ENCODE assay signal across 1 cellular context in genomic region chr12:57216014-57216891, GRCh38.
A peak's percentile ranks its signal among the peaks of the same experiment; 100 is the strongest.
TF ChIP-seq lines count a peak whose summit lies in the region.

TSS of gene NXPH4 (plus strand) at chr12:57216794. CDS start at chr12:57216970, 176 bp downstream.

TF ChIP-seq in HepG2, 621 proteins besides CTCF, POLR2A, EP300 and RAD21 (continued from another document):
- no peak for TF ChIP-seq SMARCC2 (IDR thresholded peaks at IDR 0.05)
- no peak for TF ChIP-seq REL (CRISPR knock-in tag; conservative IDR thresholded peaks at IDR 0.05)
- TF ChIP-seq ZNF687 (CRISPR knock-in tag; IDR thresholded peaks at IDR 0.05) = peak; percentile 62
- peak; percentile 20; the same call in 1 of the 2 replicates for TF ChIP-seq MAX (IDR thresholded peaks at IDR 0.05)
- TF ChIP-seq SNAI1 (CRISPR knock-in tag; IDR thresholded peaks at IDR 0.05; ENCODE audit: borderline replicate concordance) = no peak
- TF ChIP-seq KLF12 (CRISPR knock-in tag; IDR thresholded peaks at IDR 0.05; ENCODE audit: borderline replicate concordance) = 0 out of 2 replicates have a peak, but pooled peaks have one; percentile 26
- TF ChIP-seq MAZ (IDR thresholded peaks at IDR 0.05; ENCODE audit: borderline replicate concordance, low read depth, low read length) = no peak
- peak; percentile 18; the same call in 1 of the 2 replicates for TF ChIP-seq MAZ (CRISPR knock-in tag; IDR thresholded peaks at IDR 0.05; ENCODE audit: low read depth)
- peak; percentile 13 for TF ChIP-seq HNRNPLL (IDR thresholded peaks at IDR 0.05; ENCODE audit: low read depth, low read length, poor library complexity, severe bottlenecking)
- TF ChIP-seq RFXAP (CRISPR knock-in tag; IDR thresholded peaks at IDR 0.05; ENCODE audit: borderline replicate concordance) = 0 out of 2 replicates have a peak, but pooled peaks have one; percentile 7
- peak; percentile 94; the same call in 1 of the 2 replicates for TF ChIP-seq EZH2 (conservative IDR thresholded peaks at IDR 0.05; ENCODE audit: low read depth, low read length)
- peak; percentile 41; the same call in 1 of the 2 replicates for TF ChIP-seq TFDP1 (CRISPR knock-in tag; IDR thresholded peaks at IDR 0.05; ENCODE audit: borderline replicate concordance)
- peak; percentile 80 for TF ChIP-seq PATZ1 (CRISPR knock-in tag; IDR thresholded peaks at IDR 0.05)
- TF ChIP-seq ZNF180 (CRISPR knock-in tag; IDR thresholded peaks at IDR 0.05; ENCODE audit: borderline replicate concordance, low read depth) = no peak
- TF ChIP-seq FOXK2 (IDR thresholded peaks at IDR 0.05) = no peak
- 0 out of 2 replicates have a peak, but pooled peaks have one; percentile 14 for TF ChIP-seq YEATS4 (CRISPR knock-in tag; IDR thresholded peaks at IDR 0.05; ENCODE audit: borderline replicate concordance)
- TF ChIP-seq SIX4 (CRISPR knock-in tag; IDR thresholded peaks at IDR 0.05) = no peak
- TF ChIP-seq ZNF746 (CRISPR knock-in tag; IDR thresholded peaks at IDR 0.05) = no peak
- TF ChIP-seq JUN (CRISPR knock-in tag; IDR thresholded peaks at IDR 0.05) = no peak
- no peak for TF ChIP-seq DDIT3 (CRISPR knock-in tag; IDR thresholded peaks at IDR 0.05)
- 0 out of 2 replicates have a peak, but pooled peaks have one; percentile 13 for TF ChIP-seq ZSCAN25 (CRISPR knock-in tag; IDR thresholded peaks at IDR 0.05)
- TF ChIP-seq ZNF407 (CRISPR knock-in tag; IDR thresholded peaks at IDR 0.05; ENCODE audit: not compliant biosample characterization) = no peak
- peak; percentile 43; the same call in 1 of the 2 replicates for TF ChIP-seq GABPB1 (CRISPR knock-in tag; IDR thresholded peaks at IDR 0.05)
- TF ChIP-seq NFIC (IDR thresholded peaks at IDR 0.05; ENCODE audit: low read length) = no peak
- TF ChIP-seq RORA (CRISPR knock-in tag; IDR thresholded peaks at IDR 0.05) = no peak
- no peak for TF ChIP-seq ZNF841 (CRISPR knock-in tag; IDR thresholded peaks at IDR 0.05; ENCODE audit: borderline replicate concordance)
- TF ChIP-seq SATB2 (CRISPR knock-in tag; IDR thresholded peaks at IDR 0.05) = no peak
- peak; percentile 7; the same call in 1 of the 2 replicates for TF ChIP-seq TFAP4 (IDR thresholded peaks at IDR 0.05; ENCODE audit: borderline replicate concordance, low read depth)
- TF ChIP-seq SP1 (IDR thresholded peaks at IDR 0.05) = no peak
- TF ChIP-seq SP1 (CRISPR knock-in tag; IDR thresholded peaks at IDR 0.05) = 0 out of 2 replicates have a peak, but pooled peaks have one; percentile 17
- peak; percentile 35 for TF ChIP-seq HNRNPK (IDR thresholded peaks at IDR 0.05; ENCODE audit: low read depth, low read length, poor library complexity, severe bottlenecking)
- no peak for TF ChIP-seq TAF15 (IDR thresholded peaks at IDR 0.05; ENCODE audit: low read depth, low read length, poor library complexity, severe bottlenecking)
- 0 out of 2 replicates have a peak, but pooled peaks have one; percentile 63 for TF ChIP-seq ZNF563 (CRISPR knock-in tag; IDR thresholded peaks at IDR 0.05)
- TF ChIP-seq ZFY (CRISPR knock-in tag; IDR thresholded peaks at IDR 0.05) = peak; percentile 44
- 0 out of 2 replicates have a peak, but pooled peaks have one; percentile 46 for TF ChIP-seq MTF2 (CRISPR knock-in tag; IDR thresholded peaks at IDR 0.05; ENCODE audit: borderline replicate concordance)
- TF ChIP-seq TCF7 (IDR thresholded peaks at IDR 0.05; ENCODE audit: low read depth) = no peak
- peak; percentile 59 for TF ChIP-seq SRSF1 (optimal IDR thresholded peaks at IDR 0.05; ENCODE audit: low read depth, low read length)
- TF ChIP-seq KDM2A (CRISPR knock-in tag; IDR thresholded peaks at IDR 0.05; ENCODE audit: borderline replicate concordance, low read depth) = 0 out of 2 replicates have a peak, but pooled peaks have one; percentile 3
- no peak for TF ChIP-seq PCBP1 (IDR thresholded peaks at IDR 0.05; ENCODE audit: borderline replicate concordance, low read depth, low read length)
- 0 out of 2 replicates have a peak, but pooled peaks have one; percentile 19 for TF ChIP-seq TFDP2 (CRISPR knock-in tag; IDR thresholded peaks at IDR 0.05)
- TF ChIP-seq ZNF547 (CRISPR knock-in tag; IDR thresholded peaks at IDR 0.05) = no peak
- TF ChIP-seq ZNF850 (CRISPR knock-in tag; conservative IDR thresholded peaks at IDR 0.05) = no peak
- TF ChIP-seq EHMT2 (IDR thresholded peaks at IDR 0.05; ENCODE audit: borderline replicate concordance, low read depth, low read length) = no peak
- 0 out of 2 replicates have a peak, but pooled peaks have one; percentile 34 for TF ChIP-seq NR2C2 (CRISPR knock-in tag; IDR thresholded peaks at IDR 0.05; ENCODE audit: borderline replicate concordance)
- TF ChIP-seq ZNF75D (CRISPR knock-in tag; IDR thresholded peaks at IDR 0.05; ENCODE audit: borderline replicate concordance) = no peak
- TF ChIP-seq ZNF777 (CRISPR knock-in tag; IDR thresholded peaks at IDR 0.05) = peak; percentile 58
- TF ChIP-seq SRSF9 (IDR thresholded peaks at IDR 0.05; ENCODE audit: borderline replicate concordance, insufficient read depth, low read depth, low read length, poor library complexity, severe bottlenecking) = no peak
- 0 out of 2 replicates have a peak, but pooled peaks have one; percentile 16 for TF ChIP-seq ZNF589 (CRISPR knock-in tag; conservative IDR thresholded peaks at IDR 0.05)
- 0 out of 2 replicates have a peak, but pooled peaks have one; percentile 16 for TF ChIP-seq ERF (CRISPR knock-in tag; IDR thresholded peaks at IDR 0.05)
- TF ChIP-seq ZNF160 (CRISPR knock-in tag; IDR thresholded peaks at IDR 0.05) = no peak
